In genomic region chr3:132641837-132642538, GRCh38 we compare ENCODE assay signal across 8 cellular contexts. TPM values are rescaled to one million over a fixed set of nuclear protein-coding genes. Genes with fewer than 3 reads are reported as not detected.
DNase-seq lines count a peak whose midpoint lies in the region; ATAC-seq and TF ChIP-seq lines count a peak whose summit lies in the region.

No MANE protein-coding gene starts in this region.

- H3K4me1 ChIP-seq in right cardiac atrium (ENCODE audit: control insufficient read depth, insufficient read depth, low read length) (peaks cover 2% of the 10 kb centered on the region), suprapubic skin (peaks cover 8% of the 10 kb centered on the region)

- TF ChIP-seq POLR2A in suprapubic skin (IDR thresholded peaks at IDR 0.05): no peak

- H3K4me3 ChIP-seq in right cardiac atrium (ENCODE audit: low read length): no peak overlapping the region
- no peak overlapping the region for H3K4me3 ChIP-seq in suprapubic skin

- intact Hi-C loops in right cardiac atrium (cut with DNase I): loop anchor here (2.0 to 5.0 kb wide), 2 partner anchors 105 kb away; no protein-coding TSS in a partner anchor
- intact Hi-C loops in activated T-helper 1 cell treated with anti-CD3 and anti-CD28 coated beads, Interleukin-12 subunit alpha, Interleukin-12 subunit beta, Interleukin-2, Interleukin-4 antibody, amounts not matched to agents 30 ng/mL and 10 ng/mL and 1 ng/mL, durations not matched to agents 14 hours and 24 hours and 36 hours (cut with micrococcal nuclease): loop anchor here (1.0 to 5.0 kb wide), 3 partner anchors 106 to 290 kb away; partner anchors contain the start of gene DNAJC13

- no peaks in the 10 kb centered on the region for H3K27me3 Mint-ChIP-seq in activated T-helper 1 cell treated with anti-CD3 and anti-CD28 coated beads, Interleukin-12 subunit alpha, Interleukin-12 subunit beta, Interleukin-2, Interleukin-4 antibody, amounts not matched to agents 30 ng/mL and 10 ng/mL and 1 ng/mL, durations not matched to agents 14 hours and 24 hours and 36 hours (ENCODE audit: insufficient read depth)

- TF ChIP-seq CTCF in AG09319 (IDR thresholded peaks at IDR 0.05; ENCODE audit: low read depth, low read length) (peak; percentile 55), suprapubic skin (IDR thresholded peaks at IDR 0.05) (peak; percentile 64 to 65)

- ATAC-seq in GM19351 (IDR thresholded peaks at IDR 0.05; ENCODE audit: unreplicated experiment): peak; percentile 71
- ATAC-seq in right cardiac atrium: peak; percentile 54 to 69
- no peak for ATAC-seq in HG02798 (IDR thresholded peaks at IDR 0.05; ENCODE audit: poor library complexity, unreplicated experiment)

- H3K27me3 ChIP-seq in right cardiac atrium (ENCODE audit: control insufficient read depth, insufficient read depth) (no peaks in the 10 kb centered on the region), suprapubic skin (no peaks in the 10 kb centered on the region)

- H3K4me1 Mint-ChIP-seq in activated T-helper 1 cell treated with anti-CD3 and anti-CD28 coated beads, Interleukin-12 subunit alpha, Interleukin-12 subunit beta, Interleukin-2, Interleukin-4 antibody, amounts not matched to agents 30 ng/mL and 10 ng/mL and 1 ng/mL, durations not matched to agents 14 hours and 24 hours and 36 hours (ENCODE audit: low read depth): peaks cover 4% of the 10 kb centered on the region

- H3K27ac ChIP-seq in right cardiac atrium (ENCODE audit: low read length): no peak overlapping the region
- H3K27ac ChIP-seq in suprapubic skin: no peak overlapping the region

- H3K36me3 ChIP-seq in suprapubic skin: peaks cover 18% of the 10 kb centered on the region

- no peak overlapping the region for H3K4me3 Mint-ChIP-seq in activated T-helper 1 cell treated with anti-CD3 and anti-CD28 coated beads, Interleukin-12 subunit alpha, Interleukin-12 subunit beta, Interleukin-2, Interleukin-4 antibody, amounts not matched to agents 30 ng/mL and 10 ng/mL and 1 ng/mL, durations not matched to agents 14 hours and 24 hours and 36 hours

- no peak overlapping the region for H3K27ac Mint-ChIP-seq in activated T-helper 1 cell treated with anti-CD3 and anti-CD28 coated beads, Interleukin-12 subunit alpha, Interleukin-12 subunit beta, Interleukin-2, Interleukin-4 antibody, amounts not matched to agents 30 ng/mL and 10 ng/mL and 1 ng/mL, durations not matched to agents 14 hours and 24 hours and 36 hours

- H3K9me3 ChIP-seq in right cardiac atrium (ENCODE audit: control insufficient read depth, low read length) (no peaks in the 10 kb centered on the region), suprapubic skin (no peaks in the 10 kb centered on the region)

- WGBS in right cardiac atrium: 63% methylated on average over 5 of the region's 5 CpGs
- 55% methylated on average over 5 of the region's 5 CpGs for WGBS in suprapubic skin

- no peak for TF ChIP-seq EP300 in suprapubic skin (IDR thresholded peaks at IDR 0.05)

- peaks cover 20% of the 10 kb centered on the region for H3K36me3 Mint-ChIP-seq in activated T-helper 1 cell treated with anti-CD3 and anti-CD28 coated beads, Interleukin-12 subunit alpha, Interleukin-12 subunit beta, Interleukin-2, Interleukin-4 antibody, amounts not matched to agents 30 ng/mL and 10 ng/mL and 1 ng/mL, durations not matched to agents 14 hours and 24 hours and 36 hours (ENCODE audit: low read depth)

- H3K9me3 Mint-ChIP-seq in activated T-helper 1 cell treated with anti-CD3 and anti-CD28 coated beads, Interleukin-12 subunit alpha, Interleukin-12 subunit beta, Interleukin-2, Interleukin-4 antibody, amounts not matched to agents 30 ng/mL and 10 ng/mL and 1 ng/mL, durations not matched to agents 14 hours and 24 hours and 36 hours: no peaks in the 10 kb centered on the region

- DNase-seq in AG09319 (ENCODE audit: extremely low read depth, low read depth): peak; percentile 24
- DNase-seq in NCI-H2171 treated with DMSO at 0.1 percent for 48 hours (lab: John Stamatoyannopoulos, UW): peak; percentile 64
- DNase-seq in amniotic stem cell (lab: John Stamatoyannopoulos, UW): peak; percentile 37
- no peak for DNase-seq in right cardiac atrium
- DNase-seq in suprapubic skin (ENCODE audit: low spot score in 2 of 2): no peak
- DNase-seq in activated T-helper 1 cell treated with anti-CD3 and anti-CD28 coated beads, Interleukin-12 subunit alpha, Interleukin-12 subunit beta, Interleukin-2, Interleukin-4 antibody, amounts not matched to agents 30 ng/mL and 10 ng/mL and 1 ng/mL, durations not matched to agents 14 hours and 24 hours and 36 hours (ENCODE audit: low spot score): no peak

RNA-seq across cellular contexts. Expression of gene ACAD11, which starts 17.6 kb away (rescaled TPM):
- total RNA-seq in right cardiac atrium (10 to 100 TPM; 15.0 to 19.8 (median 18.1) TPM), suprapubic skin (100 to 1,000 TPM in 1 of 4 donors, 10 to 100 TPM in 3; 18.2 to 112 (median 23.3) TPM)
- polyA plus RNA-seq in right cardiac atrium: 14.6 TPM
- total RNA-seq in activated T-helper 1 cell treated with anti-CD3 and anti-CD28 coated beads, Interleukin-12 subunit alpha, Interleukin-12 subunit beta, Interleukin-2, Interleukin-4 antibody, amounts not matched to agents 30 ng/mL and 10 ng/mL and 1 ng/mL, durations not matched to agents 14 hours and 24 hours and 36 hours: 14.1 and 14.3 TPM in 2 replicates

RNA-seq across cellular contexts. Expression of gene UBA5, which starts 18.1 kb away (rescaled TPM):
- total RNA-seq in right cardiac atrium: 10 to 100 TPM; 31.6 to 42.2 (median 31.7) TPM
- 25.6 TPM for polyA plus RNA-seq in right cardiac atrium
- 10 to 100 TPM; 16.3 to 52.3 (median 27.5) TPM for total RNA-seq in suprapubic skin
- total RNA-seq in activated T-helper 1 cell treated with anti-CD3 and anti-CD28 coated beads, Interleukin-12 subunit alpha, Interleukin-12 subunit beta, Interleukin-2, Interleukin-4 antibody, amounts not matched to agents 30 ng/mL and 10 ng/mL and 1 ng/mL, durations not matched to agents 14 hours and 24 hours and 36 hours: 74.3 and 81.1 TPM in 2 replicates

RNA-seq across cellular contexts. Expression of gene ACKR4, which starts 44.9 kb away (rescaled TPM):
- total RNA-seq in right cardiac atrium (1 to 10 TPM; 5.2 to 8.5 (median 6.6) TPM), suprapubic skin (1 to 10 TPM; 1.8 to 8.9 (median 2.6) TPM)
- polyA plus RNA-seq in right cardiac atrium: 7.2 TPM
- total RNA-seq in activated T-helper 1 cell treated with anti-CD3 and anti-CD28 coated beads, Interleukin-12 subunit alpha, Interleukin-12 subunit beta, Interleukin-2, Interleukin-4 antibody, amounts not matched to agents 30 ng/mL and 10 ng/mL and 1 ng/mL, durations not matched to agents 14 hours and 24 hours and 36 hours: 0.15 and 0.16 TPM in 2 replicates

Comparison
In these comparisons a context has a peak if more than half of its experiments do, and no peak if none do; other contexts are left out.
1. DNase-seq: peak in AG09319 (single experiment), NCI-H2171 treated with DMSO at 0.1 percent for 48 hours (single experiment) and amniotic stem cell (single experiment); none in right cardiac atrium (0 of 3), suprapubic skin (0 of 2) and activated T-helper 1 cell treated with anti-CD3 and anti-CD28 coated beads, Interleukin-12 subunit alpha, Interleukin-12 subunit beta, Interleukin-2, Interleukin-4 antibody, amounts not matched to agents 30 ng/mL and 10 ng/mL and 1 ng/mL, durations not matched to agents 14 hours and 24 hours and 36 hours (single experiment).